In the genomic region with DNA sequence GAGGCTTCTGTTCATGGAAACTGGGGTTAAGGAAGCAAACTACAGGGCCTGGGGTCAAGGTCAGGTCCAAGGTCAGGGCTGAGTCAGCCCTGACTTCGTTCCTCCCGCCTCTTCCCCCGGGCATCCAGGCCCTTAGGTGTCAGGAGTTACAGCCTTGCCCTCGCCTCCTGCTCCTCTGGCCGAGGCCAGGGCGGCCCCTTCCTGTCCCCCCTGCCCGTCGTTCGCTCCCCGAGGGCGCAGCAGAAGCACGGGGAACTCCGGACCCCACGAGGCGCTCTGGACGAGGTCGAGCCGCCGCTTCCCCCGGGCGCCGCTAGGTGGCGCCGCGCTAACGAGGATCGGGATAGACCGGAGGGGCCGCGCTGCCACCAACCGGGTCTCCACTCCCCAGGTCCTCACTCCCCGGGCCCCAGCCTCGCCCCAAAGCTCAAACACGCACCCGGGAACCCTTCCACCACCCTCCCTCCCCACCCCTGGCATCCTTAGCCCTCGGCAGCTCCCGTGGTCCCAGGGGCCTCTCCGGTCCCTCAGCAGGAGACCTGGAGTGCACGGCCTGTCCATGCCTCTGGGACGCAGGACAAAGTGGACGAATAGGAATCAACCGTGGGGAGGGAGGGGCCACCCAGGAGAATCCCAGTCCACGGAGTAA, we compare ENCODE assay signal across 1 cellular context.
A peak's percentile ranks its signal among the peaks of the same experiment; 100 is the strongest.
TF ChIP-seq lines count a peak whose summit lies in the region.

No MANE protein-coding gene starts in this region.

TF ChIP-seq in HepG2, 621 proteins besides CTCF, POLR2A, EP300 and RAD21 (continued from another document and continues in another):
- TF ChIP-seq, protein P1, sequence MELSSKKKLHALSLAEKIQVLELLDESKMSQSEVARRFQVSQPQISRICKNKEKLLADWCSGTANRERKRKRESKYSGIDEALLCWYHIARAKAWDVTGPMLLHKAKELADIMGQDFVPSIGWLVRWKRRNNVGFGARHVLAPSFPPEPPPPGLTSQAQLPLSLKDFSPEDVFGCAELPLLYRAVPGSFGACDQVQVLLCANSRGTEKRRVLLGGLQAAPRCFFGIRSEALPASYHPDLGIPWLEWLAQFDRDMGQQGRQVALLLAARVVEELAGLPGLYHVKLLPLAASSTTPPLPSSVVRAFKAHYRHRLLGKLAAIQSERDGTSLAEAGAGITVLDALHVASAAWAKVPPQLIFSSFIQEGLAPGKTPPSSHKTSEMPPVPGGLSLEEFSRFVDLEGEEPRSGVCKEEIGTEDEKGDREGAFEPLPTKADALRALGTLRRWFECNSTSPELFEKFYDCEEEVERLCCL (CRISPR knock-in tag; IDR thresholded peaks at IDR 0.05; ENCODE audit: borderline replicate concordance): no peak
- TF ChIP-seq FOSL1 (CRISPR knock-in tag; IDR thresholded peaks at IDR 0.05; ENCODE audit: borderline replicate concordance): no peak
- no peak for TF ChIP-seq SNAI1 (CRISPR knock-in tag; IDR thresholded peaks at IDR 0.05; ENCODE audit: borderline replicate concordance)
- TF ChIP-seq ZNF275 (CRISPR knock-in tag; IDR thresholded peaks at IDR 0.05; ENCODE audit: borderline replicate concordance): no peak
- TF ChIP-seq, protein P2, sequence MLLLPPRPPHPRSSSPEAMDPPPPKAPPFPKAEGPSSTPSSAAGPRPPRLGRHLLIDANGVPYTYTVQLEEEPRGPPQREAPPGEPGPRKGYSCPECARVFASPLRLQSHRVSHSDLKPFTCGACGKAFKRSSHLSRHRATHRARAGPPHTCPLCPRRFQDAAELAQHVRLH (CRISPR knock-in tag; IDR thresholded peaks at IDR 0.05; ENCODE audit: borderline replicate concordance, low read depth): no peak
- TF ChIP-seq SRY (CRISPR knock-in tag; IDR thresholded peaks at IDR 0.05): no peak
- TF ChIP-seq ZNF230 (CRISPR knock-in tag; IDR thresholded peaks at IDR 0.05): no peak
- TF ChIP-seq ZNF207 (IDR thresholded peaks at IDR 0.05; ENCODE audit: borderline replicate concordance): no peak
- TF ChIP-seq, protein P3, sequence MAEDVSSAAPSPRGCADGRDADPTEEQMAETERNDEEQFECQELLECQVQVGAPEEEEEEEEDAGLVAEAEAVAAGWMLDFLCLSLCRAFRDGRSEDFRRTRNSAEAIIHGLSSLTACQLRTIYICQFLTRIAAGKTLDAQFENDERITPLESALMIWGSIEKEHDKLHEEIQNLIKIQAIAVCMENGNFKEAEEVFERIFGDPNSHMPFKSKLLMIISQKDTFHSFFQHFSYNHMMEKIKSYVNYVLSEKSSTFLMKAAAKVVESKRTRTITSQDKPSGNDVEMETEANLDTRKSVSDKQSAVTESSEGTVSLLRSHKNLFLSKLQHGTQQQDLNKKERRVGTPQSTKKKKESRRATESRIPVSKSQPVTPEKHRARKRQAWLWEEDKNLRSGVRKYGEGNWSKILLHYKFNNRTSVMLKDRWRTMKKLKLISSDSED (CRISPR knock-in tag; IDR thresholded peaks at IDR 0.05): no peak
- TF ChIP-seq PHF5A (CRISPR knock-in tag; IDR thresholded peaks at IDR 0.05; ENCODE audit: low read depth, unreplicated experiment): no peak
- TF ChIP-seq, protein P4, sequence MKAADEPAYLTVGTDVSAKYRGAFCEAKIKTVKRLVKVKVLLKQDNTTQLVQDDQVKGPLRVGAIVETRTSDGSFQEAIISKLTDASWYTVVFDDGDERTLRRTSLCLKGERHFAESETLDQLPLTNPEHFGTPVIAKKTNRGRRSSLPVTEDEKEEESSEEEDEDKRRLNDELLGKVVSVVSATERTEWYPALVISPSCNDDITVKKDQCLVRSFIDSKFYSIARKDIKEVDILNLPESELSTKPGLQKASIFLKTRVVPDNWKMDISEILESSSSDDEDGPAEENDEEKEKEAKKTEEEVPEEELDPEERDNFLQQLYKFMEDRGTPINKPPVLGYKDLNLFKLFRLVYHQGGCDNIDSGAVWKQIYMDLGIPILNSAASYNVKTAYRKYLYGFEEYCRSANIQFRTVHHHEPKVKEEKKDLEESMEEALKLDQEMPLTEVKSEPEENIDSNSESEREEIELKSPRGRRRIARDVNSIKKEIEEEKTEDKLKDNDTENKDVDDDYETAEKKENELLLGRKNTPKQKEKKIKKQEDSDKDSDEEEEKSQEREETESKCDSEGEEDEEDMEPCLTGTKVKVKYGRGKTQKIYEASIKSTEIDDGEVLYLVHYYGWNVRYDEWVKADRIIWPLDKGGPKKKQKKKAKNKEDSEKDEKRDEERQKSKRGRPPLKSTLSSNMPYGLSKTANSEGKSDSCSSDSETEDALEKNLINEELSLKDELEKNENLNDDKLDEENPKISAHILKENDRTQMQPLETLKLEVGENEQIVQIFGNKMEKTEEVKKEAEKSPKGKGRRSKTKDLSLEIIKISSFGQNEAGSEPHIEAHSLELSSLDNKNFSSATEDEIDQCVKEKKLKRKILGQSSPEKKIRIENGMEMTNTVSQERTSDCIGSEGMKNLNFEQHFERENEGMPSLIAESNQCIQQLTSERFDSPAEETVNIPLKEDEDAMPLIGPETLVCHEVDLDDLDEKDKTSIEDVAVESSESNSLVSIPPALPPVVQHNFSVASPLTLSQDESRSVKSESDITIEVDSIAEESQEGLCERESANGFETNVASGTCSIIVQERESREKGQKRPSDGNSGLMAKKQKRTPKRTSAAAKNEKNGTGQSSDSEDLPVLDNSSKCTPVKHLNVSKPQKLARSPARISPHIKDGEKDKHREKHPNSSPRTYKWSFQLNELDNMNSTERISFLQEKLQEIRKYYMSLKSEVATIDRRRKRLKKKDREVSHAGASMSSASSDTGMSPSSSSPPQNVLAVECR (CRISPR knock-in tag; IDR thresholded peaks at IDR 0.05; ENCODE audit: borderline replicate concordance): no peak
- TF ChIP-seq ZNF615 (CRISPR knock-in tag; IDR thresholded peaks at IDR 0.05; ENCODE audit: borderline replicate concordance): no peak
- TF ChIP-seq SP1 (IDR thresholded peaks at IDR 0.05): no peak
- TF ChIP-seq SP1 (CRISPR knock-in tag; IDR thresholded peaks at IDR 0.05): no peak
- TF ChIP-seq ZBTB34 (CRISPR knock-in tag; IDR thresholded peaks at IDR 0.05): no peak
- no peak for TF ChIP-seq ZNF414 (CRISPR knock-in tag; IDR thresholded peaks at IDR 0.05)
- no peak for TF ChIP-seq HOXD1 (CRISPR knock-in tag; IDR thresholded peaks at IDR 0.05)
- TF ChIP-seq CHCHD3 (CRISPR knock-in tag; IDR thresholded peaks at IDR 0.05): no peak
- no peak for TF ChIP-seq CENPT (CRISPR knock-in tag; IDR thresholded peaks at IDR 0.05; ENCODE audit: low read depth)
- TF ChIP-seq AGO2 (optimal IDR thresholded peaks at IDR 0.05; ENCODE audit: low read depth, low read length): no peak
- no peak for TF ChIP-seq ZNF547 (CRISPR knock-in tag; IDR thresholded peaks at IDR 0.05)
- TF ChIP-seq ZSCAN9 (CRISPR knock-in tag; IDR thresholded peaks at IDR 0.05; ENCODE audit: borderline replicate concordance): no peak
- no peak for TF ChIP-seq SMAD3 (CRISPR knock-in tag; IDR thresholded peaks at IDR 0.05)
- TF ChIP-seq, protein P5, sequence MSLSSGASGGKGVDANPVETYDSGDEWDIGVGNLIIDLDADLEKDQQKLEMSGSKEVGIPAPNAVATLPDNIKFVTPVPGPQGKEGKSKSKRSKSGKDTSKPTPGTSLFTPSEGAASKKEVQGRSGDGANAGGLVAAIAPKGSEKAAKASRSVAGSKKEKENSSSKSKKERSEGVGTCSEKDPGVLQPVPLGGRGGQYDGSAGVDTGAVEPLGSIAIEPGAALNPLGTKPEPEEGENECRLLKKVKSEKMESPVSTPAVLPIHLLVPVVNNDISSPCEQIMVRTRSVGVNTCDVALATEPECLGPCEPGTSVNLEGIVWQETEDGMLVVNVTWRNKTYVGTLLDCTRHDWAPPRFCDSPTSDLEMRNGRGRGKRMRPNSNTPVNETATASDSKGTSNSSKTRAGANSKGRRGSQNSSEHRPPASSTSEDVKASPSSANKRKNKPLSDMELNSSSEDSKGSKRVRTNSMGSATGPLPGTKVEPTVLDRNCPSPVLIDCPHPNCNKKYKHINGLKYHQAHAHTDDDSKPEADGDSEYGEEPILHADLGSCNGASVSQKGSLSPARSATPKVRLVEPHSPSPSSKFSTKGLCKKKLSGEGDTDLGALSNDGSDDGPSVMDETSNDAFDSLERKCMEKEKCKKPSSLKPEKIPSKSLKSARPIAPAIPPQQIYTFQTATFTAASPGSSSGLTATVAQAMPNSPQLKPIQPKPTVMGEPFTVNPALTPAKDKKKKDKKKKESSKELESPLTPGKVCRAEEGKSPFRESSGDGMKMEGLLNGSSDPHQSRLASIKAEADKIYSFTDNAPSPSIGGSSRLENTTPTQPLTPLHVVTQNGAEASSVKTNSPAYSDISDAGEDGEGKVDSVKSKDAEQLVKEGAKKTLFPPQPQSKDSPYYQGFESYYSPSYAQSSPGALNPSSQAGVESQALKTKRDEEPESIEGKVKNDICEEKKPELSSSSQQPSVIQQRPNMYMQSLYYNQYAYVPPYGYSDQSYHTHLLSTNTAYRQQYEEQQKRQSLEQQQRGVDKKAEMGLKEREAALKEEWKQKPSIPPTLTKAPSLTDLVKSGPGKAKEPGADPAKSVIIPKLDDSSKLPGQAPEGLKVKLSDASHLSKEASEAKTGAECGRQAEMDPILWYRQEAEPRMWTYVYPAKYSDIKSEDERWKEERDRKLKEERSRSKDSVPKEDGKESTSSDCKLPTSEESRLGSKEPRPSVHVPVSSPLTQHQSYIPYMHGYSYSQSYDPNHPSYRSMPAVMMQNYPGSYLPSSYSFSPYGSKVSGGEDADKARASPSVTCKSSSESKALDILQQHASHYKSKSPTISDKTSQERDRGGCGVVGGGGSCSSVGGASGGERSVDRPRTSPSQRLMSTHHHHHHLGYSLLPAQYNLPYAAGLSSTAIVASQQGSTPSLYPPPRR (CRISPR knock-in tag; IDR thresholded peaks at IDR 0.05; ENCODE audit: borderline replicate concordance): peak; percentile 22; the same call in 1 of the 2 replicates
- TF ChIP-seq ZNF138 (CRISPR knock-in tag; IDR thresholded peaks at IDR 0.05; ENCODE audit: low read depth): no peak
- TF ChIP-seq, protein P6, sequence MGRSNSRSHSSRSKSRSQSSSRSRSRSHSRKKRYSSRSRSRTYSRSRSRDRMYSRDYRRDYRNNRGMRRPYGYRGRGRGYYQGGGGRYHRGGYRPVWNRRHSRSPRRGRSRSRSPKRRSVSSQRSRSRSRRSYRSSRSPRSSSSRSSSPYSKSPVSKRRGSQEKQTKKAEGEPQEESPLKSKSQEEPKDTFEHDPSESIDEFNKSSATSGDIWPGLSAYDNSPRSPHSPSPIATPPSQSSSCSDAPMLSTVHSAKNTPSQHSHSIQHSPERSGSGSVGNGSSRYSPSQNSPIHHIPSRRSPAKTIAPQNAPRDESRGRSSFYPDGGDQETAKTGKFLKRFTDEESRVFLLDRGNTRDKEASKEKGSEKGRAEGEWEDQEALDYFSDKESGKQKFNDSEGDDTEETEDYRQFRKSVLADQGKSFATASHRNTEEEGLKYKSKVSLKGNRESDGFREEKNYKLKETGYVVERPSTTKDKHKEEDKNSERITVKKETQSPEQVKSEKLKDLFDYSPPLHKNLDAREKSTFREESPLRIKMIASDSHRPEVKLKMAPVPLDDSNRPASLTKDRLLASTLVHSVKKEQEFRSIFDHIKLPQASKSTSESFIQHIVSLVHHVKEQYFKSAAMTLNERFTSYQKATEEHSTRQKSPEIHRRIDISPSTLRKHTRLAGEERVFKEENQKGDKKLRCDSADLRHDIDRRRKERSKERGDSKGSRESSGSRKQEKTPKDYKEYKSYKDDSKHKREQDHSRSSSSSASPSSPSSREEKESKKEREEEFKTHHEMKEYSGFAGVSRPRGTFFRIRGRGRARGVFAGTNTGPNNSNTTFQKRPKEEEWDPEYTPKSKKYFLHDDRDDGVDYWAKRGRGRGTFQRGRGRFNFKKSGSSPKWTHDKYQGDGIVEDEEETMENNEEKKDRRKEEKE (IDR thresholded peaks at IDR 0.05): no peak
- 0 out of 2 replicates have a peak, but pooled peaks have one; percentile 22 for TF ChIP-seq KAT8 (CRISPR knock-in tag; IDR thresholded peaks at IDR 0.05)
- no peak for TF ChIP-seq ZNF331 (CRISPR knock-in tag; IDR thresholded peaks at IDR 0.05)
- no peak for TF ChIP-seq ARHGAP35 (CRISPR knock-in tag; IDR thresholded peaks at IDR 0.05; ENCODE audit: borderline replicate concordance)
- no peak for TF ChIP-seq ARID3A (IDR thresholded peaks at IDR 0.05; ENCODE audit: low read depth, low read length)
- TF ChIP-seq ZFX (CRISPR knock-in tag; IDR thresholded peaks at IDR 0.05; ENCODE audit: low read depth): peak; percentile 54; the same call in 1 of the 2 replicates
- TF ChIP-seq, protein P7, sequence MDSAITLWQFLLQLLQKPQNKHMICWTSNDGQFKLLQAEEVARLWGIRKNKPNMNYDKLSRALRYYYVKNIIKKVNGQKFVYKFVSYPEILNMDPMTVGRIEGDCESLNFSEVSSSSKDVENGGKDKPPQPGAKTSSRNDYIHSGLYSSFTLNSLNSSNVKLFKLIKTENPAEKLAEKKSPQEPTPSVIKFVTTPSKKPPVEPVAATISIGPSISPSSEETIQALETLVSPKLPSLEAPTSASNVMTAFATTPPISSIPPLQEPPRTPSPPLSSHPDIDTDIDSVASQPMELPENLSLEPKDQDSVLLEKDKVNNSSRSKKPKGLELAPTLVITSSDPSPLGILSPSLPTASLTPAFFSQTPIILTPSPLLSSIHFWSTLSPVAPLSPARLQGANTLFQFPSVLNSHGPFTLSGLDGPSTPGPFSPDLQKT (CRISPR knock-in tag; IDR thresholded peaks at IDR 0.05; ENCODE audit: borderline replicate concordance): no peak
